2 cellular contexts compared by ENCODE assay signal in genomic region chr5:1341863-1342262, GRCh38.
TF ChIP-seq lines count a peak whose summit lies in the region.

No MANE protein-coding gene starts in this region.

TF ChIP-seq in K562, 482 proteins besides CTCF, POLR2A, EP300 and RAD21:
- TF ChIP-seq, protein P1, sequence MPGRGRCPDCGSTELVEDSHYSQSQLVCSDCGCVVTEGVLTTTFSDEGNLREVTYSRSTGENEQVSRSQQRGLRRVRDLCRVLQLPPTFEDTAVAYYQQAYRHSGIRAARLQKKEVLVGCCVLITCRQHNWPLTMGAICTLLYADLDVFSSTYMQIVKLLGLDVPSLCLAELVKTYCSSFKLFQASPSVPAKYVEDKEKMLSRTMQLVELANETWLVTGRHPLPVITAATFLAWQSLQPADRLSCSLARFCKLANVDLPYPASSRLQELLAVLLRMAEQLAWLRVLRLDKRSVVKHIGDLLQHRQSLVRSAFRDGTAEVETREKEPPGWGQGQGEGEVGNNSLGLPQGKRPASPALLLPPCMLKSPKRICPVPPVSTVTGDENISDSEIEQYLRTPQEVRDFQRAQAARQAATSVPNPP (IDR thresholded peaks at IDR 0.05; ENCODE audit: borderline replicate concordance, insufficient read depth, insufficient read length) = no peak
- TF ChIP-seq POLR2G (IDR thresholded peaks at IDR 0.05; ENCODE audit: low read depth, low read length) (0 out of 2 replicates have a peak, but pooled peaks have one; percentile 21), RBFOX2 (IDR thresholded peaks at IDR 0.05; ENCODE audit: low read depth, low read length) (peak; percentile 40)
TF ChIP-seq in K562: peak in this region for 2.

TF ChIP-seq in HEK293T, 16 proteins besides CTCF, POLR2A, EP300 and RAD21:
- no peak for TF ChIP-seq HDGF (IDR thresholded peaks at IDR 0.05; ENCODE audit: borderline replicate concordance)
- TF ChIP-seq LEF1 (IDR thresholded peaks at IDR 0.05; ENCODE audit: borderline replicate concordance) = no peak
- TF ChIP-seq SP1 (IDR thresholded peaks at IDR 0.05) = no peak
- TF ChIP-seq TARDBP (IDR thresholded peaks at IDR 0.05) = no peak
- TF ChIP-seq, protein P2, sequence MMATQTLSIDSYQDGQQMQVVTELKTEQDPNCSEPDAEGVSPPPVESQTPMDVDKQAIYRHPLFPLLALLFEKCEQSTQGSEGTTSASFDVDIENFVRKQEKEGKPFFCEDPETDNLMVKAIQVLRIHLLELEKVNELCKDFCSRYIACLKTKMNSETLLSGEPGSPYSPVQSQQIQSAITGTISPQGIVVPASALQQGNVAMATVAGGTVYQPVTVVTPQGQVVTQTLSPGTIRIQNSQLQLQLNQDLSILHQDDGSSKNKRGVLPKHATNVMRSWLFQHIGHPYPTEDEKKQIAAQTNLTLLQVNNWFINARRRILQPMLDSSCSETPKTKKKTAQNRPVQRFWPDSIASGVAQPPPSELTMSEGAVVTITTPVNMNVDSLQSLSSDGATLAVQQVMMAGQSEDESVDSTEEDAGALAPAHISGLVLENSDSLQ (IDR thresholded peaks at IDR 0.05) = no peak
- TF ChIP-seq ELF4 (IDR thresholded peaks at IDR 0.05) = no peak
